In the genomic region with DNA sequence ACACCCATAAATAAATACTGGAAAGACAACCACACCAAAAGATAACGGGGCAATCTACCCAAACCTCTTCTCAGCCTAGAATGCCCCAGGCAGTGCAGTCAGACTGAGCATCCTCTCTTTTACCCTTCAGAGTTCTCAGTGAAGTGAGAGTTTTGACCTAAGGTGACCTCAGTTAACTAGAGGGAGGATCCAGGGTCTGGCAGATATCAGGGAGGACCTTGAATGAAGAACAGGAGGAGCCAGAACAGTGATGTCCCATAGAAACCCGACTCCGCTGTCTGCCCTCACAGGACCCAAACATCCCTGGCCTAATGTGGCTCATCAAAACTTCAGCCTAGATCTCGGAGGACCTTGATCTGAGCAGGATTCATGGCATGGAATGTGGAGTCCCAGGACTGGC, we compare ENCODE assay signal across 20 cellular contexts. TPM values are rescaled to one million over a fixed set of nuclear protein-coding genes. Genes with fewer than 3 reads are reported as not detected.
A peak's percentile ranks its signal among the peaks of the same experiment; 100 is the strongest.
DNase-seq lines count a peak whose midpoint lies in the region; ATAC-seq and TF ChIP-seq lines count a peak whose summit lies in the region.
"Had no signal": no experiment of that assay in that cellular context is flagged by ENCODE, and none has a peak within 500 bp of the region (broad histone marks: within the 10 kb centered on the region; RNA-seq: fewer than 3 reads in every experiment).

TSS of gene MAGEB3 (plus strand) at position 263 of the 400 bp plus-strand sequence. CDS start 5,268 bp downstream, outside the sequence.

- H2BK120ac ChIP-seq in IMR-90 (ENCODE audit: low read depth, low read length): no peak within 1 kb of the TSS

- no peaks in the 10 kb centered on the region for H3K9me1 ChIP-seq in IMR-90 (ENCODE audit: insufficient read depth, low read length)

- H3K4me3 ChIP-seq in IMR-90 (ENCODE audit: insufficient read depth, low read depth, low read length) (no peak within 1 kb of the TSS), PC-3 (ENCODE audit: low read length) (no peak within 1 kb of the TSS), psoas muscle (no peak within 1 kb of the TSS)
- H3K4me3 ChIP-seq: HAP-1 had no signal

- peaks cover 38% of the 10 kb centered on the region for H3K4me1 Mint-ChIP-seq in nephron progenitor cell
- H3K4me1 Mint-ChIP-seq: CD4-positive, CD25-positive, alpha-beta regulatory T cell; CD8-positive, alpha-beta memory T cell had no signal

- H3K18ac ChIP-seq in IMR-90 (ENCODE audit: low read depth, low read length): no peak within 1 kb of the TSS

- no peaks in the 10 kb centered on the region for H3K36me3 Mint-ChIP-seq in nephron progenitor cell (ENCODE audit: low read depth)
- H3K36me3 Mint-ChIP-seq: CD4-positive, CD25-positive, alpha-beta regulatory T cell; CD8-positive, alpha-beta memory T cell had no signal

- no peak within 1 kb of the TSS for H2AK5ac ChIP-seq in IMR-90 (ENCODE audit: low read depth, low read length)

- no peak within 1 kb of the TSS for H3K56ac ChIP-seq in IMR-90 (ENCODE audit: extremely low read depth, insufficient read depth, low read length)

- H4K91ac ChIP-seq in IMR-90 (ENCODE audit: insufficient read depth, low read depth, low read length): no peak within 1 kb of the TSS

- no peak for TF ChIP-seq POLR2A in IMR-90 (IDR thresholded peaks at IDR 0.05; ENCODE audit: low read depth, low read length)

- no peak within 1 kb of the TSS for H3K14ac ChIP-seq in IMR-90 (replicated peaks; ENCODE audit: low read depth, low read length)

- H2BK20ac ChIP-seq in IMR-90 (ENCODE audit: low read depth, low read length): no peak within 1 kb of the TSS

- H2AFZ ChIP-seq in IMR-90 (replicated peaks; ENCODE audit: low read length, poor library complexity): peak within 1 kb of the TSS; percentile 56
- no peak within 1 kb of the TSS for H2AFZ ChIP-seq in PC-3 (ENCODE audit: low read length)

- H3K36me3 ChIP-seq in IMR-90 (ENCODE audit: control insufficient read depth, insufficient read depth, low read length) (no peaks in the 10 kb centered on the region), PC-3 (ENCODE audit: low read depth, low read length) (no peaks in the 10 kb centered on the region), psoas muscle (ENCODE audit: insufficient read depth in 1 of 2, low read depth in 1 of 2) (no peaks in the 10 kb centered on the region)
- H3K36me3 ChIP-seq: BE2C, HAP-1 had no signal

- no peaks in the 10 kb centered on the region for H3K79me1 ChIP-seq in IMR-90 (ENCODE audit: low read depth in 1 of 2, low read length in 2 of 2)

- no peaks in the 10 kb centered on the region for H4K20me1 ChIP-seq in IMR-90 (ENCODE audit: insufficient read depth, low read length)
- H4K20me1 ChIP-seq in PC-3 (ENCODE audit: low read length): no peaks in the 10 kb centered on the region

- TF ChIP-seq CTCF in IMR-90 (conservative IDR thresholded peaks at IDR 0.05; ENCODE audit: low read depth, low read length): no peak
- TF ChIP-seq CTCF in nephron progenitor cell (IDR thresholded peaks at IDR 0.05): no peak
- no peak for TF ChIP-seq CTCF in PC-3 (conservative IDR thresholded peaks at IDR 0.05; ENCODE audit: low read depth, low read length)
- TF ChIP-seq CTCF in psoas muscle (IDR thresholded peaks at IDR 0.05): no peak

- H3K23ac ChIP-seq in IMR-90 (ENCODE audit: low read depth, low read length): no peak within 1 kb of the TSS

- H2BK15ac ChIP-seq in IMR-90 (ENCODE audit: low read depth, low read length): no peak within 1 kb of the TSS

- WGBS in IMR-90 (ENCODE audit: extremely low coverage in 2 of 2, insufficient read length in 1 of 2), 2 experiments: no CpG with 5 or more reads among the region's 4 CpGs
- 59 to 67% (median 65%) methylated on average over 4 of the region's 4 CpGs for WGBS in psoas muscle, 3 donors

- dilution Hi-C loops in IMR-90 (cut with HindIII; ENCODE audit: low sequenced_read_pairs, unreplicated experiment): no loop called here

- no peaks in the 10 kb centered on the region for H3K9me2 ChIP-seq in PC-3 (replicated peaks; ENCODE audit: low read length)

- no peak for DNase-seq in IMR-90
- DNase-seq in islet precursor cell: peak; percentile 62
- peak; percentile 4 for DNase-seq in nephron progenitor cell
- DNase-seq in PC-3: no peak
- DNase-seq in inferior parietal cortex (ENCODE audit: extremely low spot score): no peak
- no peak for DNase-seq in UCSD-AML1 (lab: John Stamatoyannopoulos, UW; ENCODE audit: unreplicated experiment)
- no peak for DNase-seq in psoas muscle
- DNase-seq: ACHN; BE2C; C1 segment of cervical spinal cord; CD4-positive, CD25-positive, alpha-beta regulatory T cell; CD8-positive, alpha-beta memory T cell; COR-L47; DMS 273 treated with DMSO at 0.1 percent for 48 hours; DMS53; DND-41; EL had no signal

- H3K9me3 ChIP-seq in IMR-90 (ENCODE audit: control insufficient read depth, insufficient read depth, low read length): no peaks in the 10 kb centered on the region
- H3K9me3 ChIP-seq in PC-3 (ENCODE audit: low read length): no peaks in the 10 kb centered on the region
- H3K9me3 ChIP-seq in psoas muscle: no peaks in the 10 kb centered on the region
- H3K9me3 ChIP-seq: BE2C, HAP-1 had no signal

- H3K79me2 ChIP-seq in PC-3 (ENCODE audit: low read length): no peaks in the 10 kb centered on the region

- POLR2A ChIA-PET in IMR-90 (lab: Charles Lee; ENCODE audit: unreplicated experiment) (no interaction called here), PC-3 (lab: Charles Lee; ENCODE audit: unreplicated experiment) (no interaction called here)

- intact Hi-C loops in IMR-90 (cut with micrococcal nuclease): no loop called here
- intact Hi-C loops in PC-3 (cut with micrococcal nuclease): no loop called here
- intact Hi-C loops in psoas muscle (cut with DNase I): no loop called here

- H4K5ac ChIP-seq in IMR-90 (ENCODE audit: low read depth, low read length): no peak within 1 kb of the TSS

- H2AK9ac ChIP-seq in IMR-90 (replicated peaks; ENCODE audit: low read depth, low read length, poor library complexity): no peak within 1 kb of the TSS

- in situ Hi-C loops in IMR-90 (cut with MboI; ENCODE audit: low sequenced_read_pairs): no loop called here

- H3K27me3 ChIP-seq in IMR-90 (ENCODE audit: control insufficient read depth, insufficient read depth, low read length): peaks cover 3% of the 10 kb centered on the region; the same call in 1 of the 2 replicates
- no peaks in the 10 kb centered on the region for H3K27me3 ChIP-seq in PC-3 (ENCODE audit: low read length)
- H3K27me3 ChIP-seq in psoas muscle (ENCODE audit: insufficient read depth in 3 of 3, low read length in 2 of 3): no peaks in the 10 kb centered on the region
- H3K27me3 ChIP-seq: BE2C had no signal

- H3K9me3 Mint-ChIP-seq in nephron progenitor cell: no peaks in the 10 kb centered on the region
- H3K9me3 Mint-ChIP-seq: CD4-positive, CD25-positive, alpha-beta regulatory T cell; CD8-positive, alpha-beta memory T cell had no signal

- H3K4me1 ChIP-seq in IMR-90 (ENCODE audit: control insufficient read depth, insufficient read depth, low read length): no peaks in the 10 kb centered on the region
- H3K4me1 ChIP-seq in PC-3 (ENCODE audit: insufficient read depth, low read length): no peaks in the 10 kb centered on the region
- no peaks in the 10 kb centered on the region for H3K4me1 ChIP-seq in psoas muscle
- H3K4me1 ChIP-seq: BE2C, HAP-1 had no signal

- H3K9ac ChIP-seq in IMR-90 (ENCODE audit: low read depth, low read length) (no peak within 1 kb of the TSS), PC-3 (ENCODE audit: low read length) (no peak within 1 kb of the TSS)

- TF ChIP-seq RAD21 in IMR-90 (IDR thresholded peaks at IDR 0.05; ENCODE audit: low read length): no peak

- no peak within 1 kb of the TSS for H2BK5ac ChIP-seq in IMR-90 (ENCODE audit: low read depth, low read length, poor library complexity, severe bottlenecking)

- CTCF ChIA-PET in IMR-90 (lab: Yijun Ruan, JAX): no interaction called here
- CTCF ChIA-PET in PC-3 (lab: Charles Lee): no interaction called here

- no peak within 1 kb of the TSS for H4K8ac ChIP-seq in IMR-90 (ENCODE audit: low read depth in 2 of 2, low read length in 2 of 2)

- H3K27ac ChIP-seq in IMR-90 (ENCODE audit: insufficient read depth, low read length) (no peak within 1 kb of the TSS), PC-3 (ENCODE audit: low read length) (no peak within 1 kb of the TSS), psoas muscle (no peak within 1 kb of the TSS)

- peak within 1 kb of the TSS; percentile 46 for H3K4me3 Mint-ChIP-seq in nephron progenitor cell
- H3K4me3 Mint-ChIP-seq: CD4-positive, CD25-positive, alpha-beta regulatory T cell; CD8-positive, alpha-beta memory T cell had no signal

- BruUV-seq in IMR-90 (replicated peaks; lab: Mats Ljungman, UMichigan) (no TSS peak), PC-3 (replicated peaks; lab: Mats Ljungman, UMichigan) (no TSS peak)

- H3K4me2 ChIP-seq in IMR-90 (ENCODE audit: low read depth, low read length) (no peak within 1 kb of the TSS), PC-3 (ENCODE audit: low read length) (no peak within 1 kb of the TSS)

- H3K27ac Mint-ChIP-seq in nephron progenitor cell: peak within 1 kb of the TSS; percentile 94
- H3K27ac Mint-ChIP-seq: CD4-positive, CD25-positive, alpha-beta regulatory T cell had no signal

- ATAC-seq in IMR-90 (ENCODE audit: low read depth) (no peak), PC-3 (no peak), psoas muscle (no peak)

- no peaks in the 10 kb centered on the region for H3K27me3 Mint-ChIP-seq in nephron progenitor cell (ENCODE audit: low read depth, poor library complexity)
- H3K27me3 Mint-ChIP-seq: CD4-positive, CD25-positive, alpha-beta regulatory T cell had no signal

- H3K4ac ChIP-seq in IMR-90 (ENCODE audit: low read depth, low read length): no peak within 1 kb of the TSS

- no peaks in the 10 kb centered on the region for H3F3A ChIP-seq in PC-3 (ENCODE audit: low read length, unreplicated experiment)

TF ChIP-seq in IMR-90, 13 proteins besides CTCF, POLR2A, EP300 and RAD21 (continues in another document):
- no peak for TF ChIP-seq MAFK (IDR thresholded peaks at IDR 0.05; ENCODE audit: low read depth, low read length)
- TF ChIP-seq USF2 (IDR thresholded peaks at IDR 0.05; ENCODE audit: low read depth, low read length): no peak
- TF ChIP-seq FOS (IDR thresholded peaks at IDR 0.05; ENCODE audit: low read depth, low read length): no peak
- no peak for TF ChIP-seq CHD1 (IDR thresholded peaks at IDR 0.05; ENCODE audit: low read depth, low read length)
- TF ChIP-seq MAZ (IDR thresholded peaks at IDR 0.05; ENCODE audit: borderline replicate concordance, low read depth, low read length): no peak
- no peak for TF ChIP-seq BHLHE40 (IDR thresholded peaks at IDR 0.05; ENCODE audit: low read depth, low read length)

RNA-seq across cellular contexts. Expression of gene MAGEB3, which starts in this region (rescaled TPM):
- total RNA-seq in IMR-90 (2012; rRNA removed) (not detected in 2 replicates), PC-3 (2014; rRNA removed) (not detected in 2 replicates), psoas muscle (not detected)
- polyA plus RNA-seq in IMR-90 (2012; rRNA removed) (not detected in 2 replicates), psoas muscle (not detected)
- polyA plus RNA-seq in IMR-90 (2012; cell fraction: cytosol; rRNA removed): not detected in 2 replicates
- not detected in 2 replicates for polyA plus RNA-seq in IMR-90 (2012; cell fraction: nucleus; rRNA removed; ENCODE audit: low replicate concordance)
- total RNA-seq: CD4-positive, CD25-positive, alpha-beta regulatory T cell; CD8-positive, alpha-beta memory T cell; H1; HT-29 had no signal
- polyA plus RNA-seq: CD4-positive, CD25-positive, alpha-beta regulatory T cell; CD8-positive, alpha-beta memory T cell; H1 had no signal

Comparison
In these comparisons a context has a peak if more than half of its experiments do, and no peak if none do; other contexts are left out.
1. DNase-seq: peak in islet precursor cell (single experiment) and nephron progenitor cell (single experiment); none in IMR-90 (single experiment), PC-3 (single experiment), inferior parietal cortex (single experiment), UCSD-AML1 (single experiment) and psoas muscle (0 of 2).